Comparison of ENCODE assay signal across 1 cellular context in genomic region chr7:24597014-24597413, GRCh38.
TF ChIP-seq lines count a peak whose summit lies in the region.

No MANE protein-coding gene starts in this region.

TF ChIP-seq in IMR-90, 13 proteins besides CTCF, POLR2A, EP300 and RAD21:
- TF ChIP-seq BHLHE40 (IDR thresholded peaks at IDR 0.05; ENCODE audit: low read depth, low read length): no peak
- TF ChIP-seq CEBPB (IDR thresholded peaks at IDR 0.05; ENCODE audit: low read depth, low read length): peak; percentile 48
